Comparison of ENCODE assay signal across 4 cellular contexts in genomic region chr10:34006471-34006870, GRCh38.
"Had no signal": no experiment of that assay in that cellular context is flagged by ENCODE, and none has a peak within 500 bp of the region (broad histone marks: within the 10 kb centered on the region; RNA-seq: fewer than 3 reads in every experiment).

No MANE protein-coding gene starts in this region.

- DNase-seq: H9, HCEC 1CT had no signal

- H3K9me3 Mint-ChIP-seq: GM23338 had no signal

- H3K4me3 ChIP-seq: GM23338 had no signal

- H3K27ac Mint-ChIP-seq: GM23338, H9, IgD-negative memory B cell had no signal

- H3K4me3 Mint-ChIP-seq: GM23338, H9, IgD-negative memory B cell had no signal

- H3K27me3 Mint-ChIP-seq: IgD-negative memory B cell had no signal

- H3K36me3 Mint-ChIP-seq: IgD-negative memory B cell had no signal

- H3K4me1 Mint-ChIP-seq: IgD-negative memory B cell had no signal

- ATAC-seq: GM23338 had no signal
